In genomic region chr13:54301085-54301484, GRCh38 we compare ENCODE assay signal across 26 cellular contexts.
A peak's percentile ranks its signal among the peaks of the same experiment; 100 is the strongest.
DNase-seq lines count a peak whose midpoint lies in the region; TF ChIP-seq lines count a peak whose summit lies in the region.
"Had no signal": no experiment of that assay in that cellular context is flagged by ENCODE, and none has a peak within 500 bp of the region (broad histone marks: within the 10 kb centered on the region; RNA-seq: fewer than 3 reads in every experiment).

No MANE protein-coding gene starts in this region.

- H3K9me3 Mint-ChIP-seq in activated CD4-positive, alpha-beta T cell treated with anti-CD3 and anti-CD28 coated beads, Interleukin-2, amount 10 ng/mL, durations not matched to agents 24 days and 14 days: peaks cover 12% of the 10 kb centered on the region
- peaks cover 51% of the 10 kb centered on the region for H3K9me3 Mint-ChIP-seq in osteocyte (ENCODE audit: unreplicated experiment)

- TF ChIP-seq CTCF in LNCaP clone FGC (IDR thresholded peaks at IDR 0.05; ENCODE audit: control insufficient read depth, extremely low read depth, insufficient read depth) (0 out of 2 replicates have a peak, but pooled peaks have one; percentile 6), osteocyte (IDR thresholded peaks at IDR 0.05) (no peak)

- DNase-seq in DMS53 (lab: John Stamatoyannopoulos, UW): peak; percentile 23
- no peak for DNase-seq in DMS53 treated with DMSO at 0.1 percent for 48 hours (lab: John Stamatoyannopoulos, UW; ENCODE audit: unreplicated experiment)
- no peak for DNase-seq in LNCaP clone FGC (ENCODE audit: low read depth)
- DNase-seq in RKO (ENCODE audit: low spot score): peak; percentile 3
- peak; percentile 19 for DNase-seq in iPS-NIHi7 (ENCODE audit: extremely low spot score)
- DNase-seq in activated CD4-positive, alpha-beta T cell treated with anti-CD3 and anti-CD28 coated beads, Interleukin-2, amount 10 ng/mL, durations not matched to agents 24 days and 14 days: no peak
- DNase-seq in NCI-H226: no peak
- no peak for DNase-seq in osteocyte (ENCODE audit: extremely low spot score, unreplicated experiment)
- DNase-seq: Caco-2; CD8-positive, alpha-beta T cell; DMS 273 treated with DMSO at 0.1 percent for 48 hours; DND-41; HCEC 1CT; Karpas-422; NCI-H1105 treated with DMSO at 0.1 percent for 48 hours; NCI-H1694; NCI-H2029 treated with DMSO at 0.1 percent for 48 hours; NCI-H2171 treated with DMSO at 0.1 percent for 48 hours; NCI-H446; NCI-H524 treated with DMSO at 0.1 percent for 48 hours; Peyer's patch; SIG-M5; SK-N-SH; SW 1271 had no signal

- no peak overlapping the region for H3K27ac Mint-ChIP-seq in activated CD4-positive, alpha-beta T cell treated with anti-CD3 and anti-CD28 coated beads, Interleukin-2, amount 10 ng/mL, durations not matched to agents 24 days and 14 days
- H3K27ac Mint-ChIP-seq in osteocyte (ENCODE audit: unreplicated experiment): no peak overlapping the region
- H3K27ac Mint-ChIP-seq: B cell; CD8-positive, alpha-beta T cell; T-helper 1 cell treated with Interleukin-12 subunit alpha and Interleukin-12 subunit beta and Interleukin-4 antibody, amounts not matched to agents 30 μg/mL and 1 μg/mL, for 36 hours had no signal

- H3K4me3 ChIP-seq in LNCaP clone FGC (ENCODE audit: low read depth, low read length): no peak overlapping the region
- H3K4me3 ChIP-seq: Peyer's patch had no signal

- no peaks in the 10 kb centered on the region for H3K36me3 Mint-ChIP-seq in activated CD4-positive, alpha-beta T cell treated with anti-CD3 and anti-CD28 coated beads, Interleukin-2, amount 10 ng/mL, durations not matched to agents 24 days and 14 days (ENCODE audit: low read depth)
- no peaks in the 10 kb centered on the region for H3K36me3 Mint-ChIP-seq in osteocyte (ENCODE audit: unreplicated experiment)
- H3K36me3 Mint-ChIP-seq: CD8-positive, alpha-beta T cell had no signal

- intact Hi-C loops in activated CD4-positive, alpha-beta T cell treated with anti-CD3 and anti-CD28 coated beads, Interleukin-2, amount 10 ng/mL, durations not matched to agents 24 days and 14 days (cut with micrococcal nuclease): no loop called here

- no peak overlapping the region for H3K4me3 Mint-ChIP-seq in activated CD4-positive, alpha-beta T cell treated with anti-CD3 and anti-CD28 coated beads, Interleukin-2, amount 10 ng/mL, durations not matched to agents 24 days and 14 days
- no peak overlapping the region for H3K4me3 Mint-ChIP-seq in osteocyte (ENCODE audit: unreplicated experiment)
- H3K4me3 Mint-ChIP-seq: B cell; CD8-positive, alpha-beta T cell; T-helper 1 cell treated with Interleukin-12 subunit alpha and Interleukin-12 subunit beta and Interleukin-4 antibody, amounts not matched to agents 30 μg/mL and 1 μg/mL, for 36 hours had no signal

- H3K27me3 Mint-ChIP-seq in activated CD4-positive, alpha-beta T cell treated with anti-CD3 and anti-CD28 coated beads, Interleukin-2, amount 10 ng/mL, durations not matched to agents 24 days and 14 days: no peaks in the 10 kb centered on the region
- no peaks in the 10 kb centered on the region for H3K27me3 Mint-ChIP-seq in osteocyte (ENCODE audit: unreplicated experiment)
- H3K27me3 Mint-ChIP-seq: B cell had no signal

- no peaks in the 10 kb centered on the region for H3K4me1 Mint-ChIP-seq in activated CD4-positive, alpha-beta T cell treated with anti-CD3 and anti-CD28 coated beads, Interleukin-2, amount 10 ng/mL, durations not matched to agents 24 days and 14 days
- no peaks in the 10 kb centered on the region for H3K4me1 Mint-ChIP-seq in osteocyte (ENCODE audit: unreplicated experiment)
- H3K4me1 Mint-ChIP-seq: B cell had no signal

Comparison
In these comparisons a context has a peak if more than half of its experiments do, and no peak if none do; other contexts are left out.
1. DNase-seq: peak in DMS53 (single experiment), RKO (single experiment) and iPS-NIHi7 (single experiment); none in DMS53 treated with DMSO at 0.1 percent for 48 hours (single experiment), LNCaP clone FGC (single experiment), activated CD4-positive, alpha-beta T cell treated with anti-CD3 and anti-CD28 coated beads, Interleukin-2, amount 10 ng/mL, durations not matched to agents 24 days and 14 days (single experiment), NCI-H226 (single experiment) and osteocyte (single experiment).